In genomic region chr13:79320433-79320832, GRCh38 we compare ENCODE assay signal across 31 cellular contexts.
"Had no signal": no experiment of that assay in that cellular context is flagged by ENCODE, and none has a peak within 500 bp of the region (broad histone marks: within the 10 kb centered on the region; RNA-seq: fewer than 3 reads in every experiment).

No MANE protein-coding gene starts in this region.

- H3K9me3 Mint-ChIP-seq: activated B cell treated with CpG ODN at 0.5 μM for 24 hours; activated CD8-positive, alpha-beta T cell treated with anti-CD3 and anti-CD28 coated beads for 36 hours; activated naive CD4-positive, alpha-beta T cell treated with anti-CD3 and anti-CD28 coated beads, Interleukin-2, amount 10 ng/mL, durations not matched to agents 7 days and 5 days; activated naive CD8-positive, alpha-beta T cell treated with anti-CD3 and anti-CD28 coated beads for 36 hours; activated T-cell treated with anti-CD3 and anti-CD28 coated beads, Interleukin-2, amount 50 U/mL, for 24 hours; activated T-helper 2 cell treated with anti-CD3 and anti-CD28 coated beads, Interferon-gamma antibody, Interleukin-2, Interleukin-4, amounts not matched to agents 10 μg/mL and 5 μg/mL and 100 μg/mL, durations not matched to agents 14 hours and 24 hours and 36 hours; brain; dendritic cell treated with granulocyte-macrophage colony-stimulating factor and Interleukin-4, amounts not matched to agents 40 ng/mL and 50 ng/mL, for 4 days; endodermal cell; T-helper 2 cell treated with Interferon-gamma antibody and Interleukin-4, amounts not matched to agents 5 μg/mL and 100 μg/mL, for 36 hours had no signal

- H3K27me3 ChIP-seq: ascending aorta, breast epithelium, cardiac muscle cell, dorsolateral prefrontal cortex had no signal

- ATAC-seq: activated CD4-positive, CD25-positive, alpha-beta regulatory T cell treated with anti-CD3 and anti-CD28 coated beads, Interleukin-2, amount 50 U/mL, for 24 hours; activated CD8-positive, alpha-beta memory T cell treated with anti-CD3 and anti-CD28 coated beads, Interleukin-2, amount 10 ng/mL, durations not matched to agents 7 days and 5 days; activated CD8-positive, alpha-beta T cell treated with anti-CD3 and anti-CD28 coated beads for 36 hours; esophagus mucosa; T-helper 17 cell had no signal

- H3K27me3 Mint-ChIP-seq: activated B cell treated with CpG ODN at 0.5 μM for 24 hours; activated CD8-positive, alpha-beta memory T cell treated with anti-CD3 and anti-CD28 coated beads, Interleukin-2, amount 10 ng/mL, durations not matched to agents 7 days and 5 days; activated CD8-positive, alpha-beta T cell treated with anti-CD3 and anti-CD28 coated beads for 36 hours; activated naive CD4-positive, alpha-beta T cell treated with anti-CD3 and anti-CD28 coated beads, Interleukin-2, amount 10 ng/mL, durations not matched to agents 7 days and 5 days; activated naive CD8-positive, alpha-beta T cell treated with anti-CD3 and anti-CD28 coated beads for 36 hours; activated T-cell treated with anti-CD3 and anti-CD28 coated beads, Interleukin-2, amount 50 U/mL, for 24 hours; brain; dendritic cell treated with granulocyte-macrophage colony-stimulating factor and Interleukin-4, amounts not matched to agents 40 ng/mL and 50 ng/mL, for 4 days; T-helper 17 cell had no signal

- H3K9me3 ChIP-seq: ascending aorta, breast epithelium had no signal

- DNase-seq: activated B cell treated with CpG ODN at 0.5 μM for 24 hours; activated CD4-positive, alpha-beta T cell treated with anti-CD3 and anti-CD28 coated beads for 48 hours; activated CD4-positive, alpha-beta T cell treated with anti-CD3 and anti-CD28 coated beads, Interleukin-2, amount 50 U/mL, for 1 hour; activated CD4-positive, alpha-beta T cell treated with anti-CD3 and anti-CD28 coated beads, Interleukin-2, amount 50 U/mL, for 48 hours; activated CD8-positive, alpha-beta memory T cell treated with anti-CD3 and anti-CD28 coated beads, Interleukin-2, amount 10 ng/mL, durations not matched to agents 7 days and 5 days; activated CD8-positive, alpha-beta memory T cell treated with anti-CD3 and anti-CD28 coated beads, Interleukin-2, amount 50 U/mL, for 4 hours; activated CD8-positive, alpha-beta T cell treated with anti-CD3 and anti-CD28 coated beads for 36 hours; activated effector memory CD4-positive, alpha-beta T cell treated with anti-CD3 and anti-CD28 coated beads, Interleukin-2, amount 50 U/mL, for 16 hours; activated naive CD4-positive, alpha-beta T cell treated with anti-CD3 and anti-CD28 coated beads, Interleukin-2, amount 10 ng/mL, durations not matched to agents 7 days and 5 days; activated naive CD8-positive, alpha-beta T cell treated with anti-CD3 and anti-CD28 coated beads for 36 hours; activated T-cell treated with anti-CD3 and anti-CD28 coated beads, Interleukin-2, amount 50 U/mL, for 24 hours; central memory CD4-positive, alpha-beta T cell; dorsolateral prefrontal cortex; effector memory CD4-positive, alpha-beta T cell; endodermal cell; foreskin fibroblast; head of caudate nucleus; T-helper 1 cell; T-helper 17 cell; T1000; WERI-Rb-1 had no signal

- H3K36me3 ChIP-seq: WERI-Rb-1 had no signal

- H3K4me1 ChIP-seq: ascending aorta, breast epithelium had no signal

- H3K27ac Mint-ChIP-seq: activated B cell treated with CpG ODN at 0.5 μM for 24 hours; activated naive CD4-positive, alpha-beta T cell treated with anti-CD3 and anti-CD28 coated beads, Interleukin-2, amount 10 ng/mL, durations not matched to agents 7 days and 5 days; activated T-helper 2 cell treated with anti-CD3 and anti-CD28 coated beads, Interferon-gamma antibody, Interleukin-2, Interleukin-4, amounts not matched to agents 10 μg/mL and 5 μg/mL and 100 μg/mL, durations not matched to agents 14 hours and 24 hours and 36 hours; dendritic cell treated with granulocyte-macrophage colony-stimulating factor and Interleukin-4, amounts not matched to agents 40 ng/mL and 50 ng/mL, for 4 days; endodermal cell; T-helper 17 cell; T-helper 2 cell treated with Interferon-gamma antibody and Interleukin-4, amounts not matched to agents 5 μg/mL and 100 μg/mL, for 36 hours had no signal

- H3K27ac ChIP-seq: ascending aorta, breast epithelium, cardiac muscle cell, coronary artery, dorsolateral prefrontal cortex, WERI-Rb-1 had no signal

- H3K4me3 ChIP-seq: ascending aorta, breast epithelium, cardiac muscle cell, coronary artery, dorsolateral prefrontal cortex had no signal

- H3K4me1 Mint-ChIP-seq: activated B cell treated with CpG ODN at 0.5 μM for 24 hours; activated naive CD4-positive, alpha-beta T cell treated with anti-CD3 and anti-CD28 coated beads, Interleukin-2, amount 10 ng/mL, durations not matched to agents 7 days and 5 days; brain; endodermal cell had no signal

- H3K4me3 Mint-ChIP-seq: activated B cell treated with CpG ODN at 0.5 μM for 24 hours; activated CD8-positive, alpha-beta memory T cell treated with anti-CD3 and anti-CD28 coated beads, Interleukin-2, amount 10 ng/mL, durations not matched to agents 7 days and 5 days; activated CD8-positive, alpha-beta T cell treated with anti-CD3 and anti-CD28 coated beads for 36 hours; activated naive CD4-positive, alpha-beta T cell treated with anti-CD3 and anti-CD28 coated beads, Interleukin-2, amount 10 ng/mL, durations not matched to agents 7 days and 5 days; activated naive CD8-positive, alpha-beta T cell treated with anti-CD3 and anti-CD28 coated beads for 36 hours; activated T-cell treated with anti-CD3 and anti-CD28 coated beads, Interleukin-2, amount 50 U/mL, for 24 hours; brain; dendritic cell treated with granulocyte-macrophage colony-stimulating factor and Interleukin-4, amounts not matched to agents 40 ng/mL and 50 ng/mL, for 4 days; endodermal cell; T-helper 17 cell; T-helper 2 cell treated with Interferon-gamma antibody and Interleukin-4, amounts not matched to agents 5 μg/mL and 100 μg/mL, for 36 hours had no signal
